In genomic region chr1:112391603-112391940, GRCh38 we compare ENCODE assay signal across 11 cellular contexts. TPM values are rescaled to one million over a fixed set of nuclear protein-coding genes. Genes with fewer than 3 reads are reported as not detected.
DNase-seq lines count a peak whose midpoint lies in the region; ATAC-seq and TF ChIP-seq lines count a peak whose summit lies in the region.
"Had no signal": no experiment of that assay in that cellular context is flagged by ENCODE, and none has a peak within 500 bp of the region (broad histone marks: within the 10 kb centered on the region; RNA-seq: fewer than 3 reads in every experiment).

No MANE protein-coding gene starts in this region.

- peak overlapping the region; percentile 42 for H3K9ac ChIP-seq in mucosa of stomach (ENCODE audit: low read length)

- DNase-seq in heart right ventricle (no peak), Right ventricle myocardium inferior (ENCODE audit: missing footprints) (no peak), HK-2 (ENCODE audit: unreplicated experiment) (no peak), omental fat pad (ENCODE audit: low spot score) (no peak)
- DNase-seq: activated CD8-positive, alpha-beta memory T cell treated with anti-CD3 and anti-CD28 coated beads, Interleukin-2, amount 50 U/mL, for 4 hours; SIG-M5; stimulated activated CD4-positive, alpha-beta T cell treated with anti-CD3 and anti-CD28 coated beads, Interleukin-2, amount 100 ng/mL, for 48 hours had no signal

- H3K36me3 ChIP-seq in heart right ventricle (no peaks in the 10 kb centered on the region), mucosa of stomach (ENCODE audit: control insufficient read depth, insufficient read depth, low read length) (no peaks in the 10 kb centered on the region), urinary bladder (ENCODE audit: insufficient read depth) (no peaks in the 10 kb centered on the region)

- no peaks in the 10 kb centered on the region for H3K9me3 ChIP-seq in heart right ventricle
- no peaks in the 10 kb centered on the region for H3K9me3 ChIP-seq in mucosa of stomach (ENCODE audit: control insufficient read depth, low read length)

- H3K4me3 ChIP-seq in heart right ventricle, result peak overlapping the region in 8 of 10 donors; percentile 24 to 61 (median 54)
- H3K4me3 ChIP-seq in mucosa of stomach (ENCODE audit: low read length), result no peak overlapping the region
- no peak overlapping the region for H3K4me3 ChIP-seq in urinary bladder (ENCODE audit: low read depth, low read length)

- intact Hi-C loops in heart right ventricle (cut with DNase I) (loop anchor here in 9 of 10 donors (1.0 to 10.0 kb wide), 12 partner anchors 46 to 413 kb away; partner anchors contain the start of genes CAPZA1 (in 6 of the 9), ST7L (in 6 of the 9) and RHOC (in 4 of the 9)), Right ventricle myocardium inferior (cut with DNase I) (loop anchor here (1.0 kb wide), 1 partner anchor 314 kb away; no protein-coding TSS in a partner anchor)
- intact Hi-C loops in dendritic cell treated with granulocyte-macrophage colony-stimulating factor and Interleukin-4, amounts not matched to agents 40 ng/mL and 50 ng/mL, for 4 days (cut with micrococcal nuclease), result loop anchor here (2.0 kb wide), 1 partner anchor 223 kb away; no protein-coding TSS in a partner anchor

- H3K27me3 ChIP-seq in heart right ventricle (no peaks in the 10 kb centered on the region), mucosa of stomach (ENCODE audit: control insufficient read depth, insufficient read depth, low read length) (no peaks in the 10 kb centered on the region)

- H3K27me3 Mint-ChIP-seq in dendritic cell treated with granulocyte-macrophage colony-stimulating factor and Interleukin-4, amounts not matched to agents 40 ng/mL and 50 ng/mL, for 4 days, result peaks cover 20% of the 10 kb centered on the region

- peak overlapping the region; percentile 58 to 97 (median 88) for H3K27ac ChIP-seq in heart right ventricle
- H3K27ac ChIP-seq in urinary bladder (ENCODE audit: low read depth), result peak overlapping the region; percentile 30

- peak overlapping the region; percentile 84 for H3K4me3 Mint-ChIP-seq in dendritic cell treated with granulocyte-macrophage colony-stimulating factor and Interleukin-4, amounts not matched to agents 40 ng/mL and 50 ng/mL, for 4 days

- H3K36me3 Mint-ChIP-seq in dendritic cell treated with granulocyte-macrophage colony-stimulating factor and Interleukin-4, amounts not matched to agents 40 ng/mL and 50 ng/mL, for 4 days (ENCODE audit: low read depth), result peaks cover 11% of the 10 kb centered on the region

- H3K4me1 ChIP-seq in heart right ventricle (peaks cover 0 to 73% (median 50%) of the 10 kb centered on the region in 9 donors), mucosa of stomach (ENCODE audit: control insufficient read depth, insufficient read depth, low read length) (peaks cover 31% of the 10 kb centered on the region), urinary bladder (ENCODE audit: insufficient read depth) (no peaks in the 10 kb centered on the region)

- H3K9me3 Mint-ChIP-seq in dendritic cell treated with granulocyte-macrophage colony-stimulating factor and Interleukin-4, amounts not matched to agents 40 ng/mL and 50 ng/mL, for 4 days, result no peaks in the 10 kb centered on the region

- H3K4me1 Mint-ChIP-seq in dendritic cell treated with granulocyte-macrophage colony-stimulating factor and Interleukin-4, amounts not matched to agents 40 ng/mL and 50 ng/mL, for 4 days (ENCODE audit: low read depth), result peaks cover 66% of the 10 kb centered on the region

- WGBS in heart right ventricle, 2 donors, result 89 to 91% methylated on average over 11 of the region's 11 CpGs
- WGBS in urinary bladder, result 92% methylated on average over 11 of the region's 11 CpGs

- ATAC-seq in heart right ventricle, result no peak
- no peak for ATAC-seq in Right ventricle myocardium inferior
- ATAC-seq in GM21423 (IDR thresholded peaks at IDR 0.05; ENCODE audit: unreplicated experiment), result no peak
- no peak for ATAC-seq in omental fat pad (ENCODE audit: low FRiP score)

- peak overlapping the region; percentile 82 for H3K27ac Mint-ChIP-seq in dendritic cell treated with granulocyte-macrophage colony-stimulating factor and Interleukin-4, amounts not matched to agents 40 ng/mL and 50 ng/mL, for 4 days

- TF ChIP-seq CTCF in heart right ventricle (IDR thresholded peaks at IDR 0.05) (no peak), omental fat pad (IDR thresholded peaks at IDR 0.05) (no peak)

RNA-seq across cellular contexts. Expression of gene CTTNBP2NL, which starts 4.4 kb away (rescaled TPM):
- total RNA-seq in heart right ventricle (10 to 100 TPM; 12.1 to 20.6 (median 17.5) TPM), Right ventricle myocardium inferior (12.5 TPM), urinary bladder (19.9 TPM), omental fat pad (10 to 100 TPM; 23.0 to 58.3 (median 31.5) TPM)
- polyA plus RNA-seq in heart right ventricle (1 to 10 TPM; 3.9 to 6.7 TPM), urinary bladder (13.2 TPM)

Comparison
In these comparisons a context has a peak if more than half of its experiments do, and no peak if none do; other contexts are left out.
1. H3K4me3 ChIP-seq: peak in heart right ventricle (8 of 10); none in mucosa of stomach (single experiment) and urinary bladder (single experiment).